ENCODE assay signal across 25 cellular contexts in the genomic region with DNA sequence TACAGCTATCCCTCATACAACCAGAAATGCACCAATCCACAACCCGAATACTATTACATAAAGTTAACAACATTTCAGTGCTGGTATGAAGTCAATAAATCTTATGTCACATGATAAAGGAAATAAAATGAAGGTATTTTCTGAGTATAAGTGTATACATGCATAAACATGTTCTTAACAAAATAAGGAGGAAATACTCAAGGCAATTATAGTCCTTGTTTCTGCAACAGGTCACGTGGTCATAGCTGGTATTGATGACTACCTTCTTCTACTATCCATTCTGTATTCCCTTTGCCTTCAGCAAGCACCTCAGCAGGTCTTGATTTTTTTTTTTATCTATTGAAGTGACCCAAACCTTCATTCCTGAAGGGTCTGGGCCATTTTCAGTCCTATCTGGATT.
DNase-seq lines count a peak whose midpoint lies in the region; ATAC-seq, FAIRE-seq and TF ChIP-seq lines count a peak whose summit lies in the region.
"Had no signal": no experiment of that assay in that cellular context is flagged by ENCODE, and none has a peak within 500 bp of the region (broad histone marks: within the 10 kb centered on the region; RNA-seq: fewer than 3 reads in every experiment).

No MANE protein-coding gene starts in this region.

- H3K27me3 Mint-ChIP-seq in CD4-positive, alpha-beta T cell: no peaks in the 10 kb centered on the region
- H3K27me3 Mint-ChIP-seq: CD4-positive, CD25-positive, alpha-beta regulatory T cell had no signal

- POLR2A ChIA-PET in CD4-positive, alpha-beta T cell (lab: Charles Lee): no interaction called here

- H3K4me1 ChIP-seq in mammary epithelial cell (ENCODE audit: insufficient read depth, low read length): no peaks in the 10 kb centered on the region
- no peaks in the 10 kb centered on the region for H3K4me1 ChIP-seq in breast epithelium
- no peaks in the 10 kb centered on the region for H3K4me1 ChIP-seq in foreskin keratinocyte
- H3K4me1 ChIP-seq: BLaER1, Caco-2 had no signal

- H3K4me2 ChIP-seq in mammary epithelial cell (ENCODE audit: insufficient read depth, low read depth, low read length): no peak overlapping the region
- H3K4me2 ChIP-seq: BLaER1 had no signal

- CTCF ChIA-PET in mammary epithelial cell (lab: Charles Lee; ENCODE audit: low non-redundant PET): no interaction called here
- CTCF ChIA-PET in CD4-positive, alpha-beta T cell (lab: Charles Lee): no interaction called here

- H3K27ac ChIP-seq in mammary epithelial cell (ENCODE audit: insufficient read depth, low read depth, low read length): no peak overlapping the region
- no peak overlapping the region for H3K27ac ChIP-seq in breast epithelium
- H3K27ac ChIP-seq in foreskin keratinocyte: no peak overlapping the region
- no peak overlapping the region for H3K27ac ChIP-seq in CD4-positive, alpha-beta T cell (ENCODE audit: low read depth, low read length)
- H3K27ac ChIP-seq: 22Rv1, BLaER1 had no signal

- H3K4me1 Mint-ChIP-seq in CD4-positive, alpha-beta T cell (ENCODE audit: low read depth): no peaks in the 10 kb centered on the region
- H3K4me1 Mint-ChIP-seq: CD14-positive monocyte; CD4-positive, CD25-positive, alpha-beta regulatory T cell had no signal

- H3K79me2 ChIP-seq in mammary epithelial cell (ENCODE audit: insufficient read depth, low read length): no peaks in the 10 kb centered on the region

- H3K9me3 ChIP-seq in mammary epithelial cell (replicated peaks; ENCODE audit: insufficient read depth, low read length) (no peaks in the 10 kb centered on the region), breast epithelium (no peaks in the 10 kb centered on the region)
- no peaks in the 10 kb centered on the region for H3K9me3 ChIP-seq in CD4-positive, alpha-beta T cell (ENCODE audit: control insufficient read depth, low read length)
- H3K9me3 ChIP-seq: BE2C, BLaER1, Caco-2 had no signal

- no peaks in the 10 kb centered on the region for H4K20me1 ChIP-seq in mammary epithelial cell (ENCODE audit: insufficient read depth, low read length)
- H4K20me1 ChIP-seq: BLaER1 had no signal

- no TSS peak for BruUV-seq in mammary epithelial cell (replicated peaks; lab: Mats Ljungman, UMichigan)

- H3K4me3 ChIP-seq in mammary epithelial cell (replicated peaks in 1 of 3; ENCODE audit: insufficient read depth in 1 of 3, low read depth in 2 of 3, low read length in 3 of 3) (no peak overlapping the region), breast epithelium (no peak overlapping the region), epithelial cell of esophagus (ENCODE audit: low read length) (no peak overlapping the region)
- H3K4me3 ChIP-seq: BLaER1, GM12878 had no signal

- H3K27me3 ChIP-seq in mammary epithelial cell (ENCODE audit: insufficient read depth, low read length) (no peaks in the 10 kb centered on the region), breast epithelium (no peaks in the 10 kb centered on the region), foreskin keratinocyte (no peaks in the 10 kb centered on the region)
- no peaks in the 10 kb centered on the region for H3K27me3 ChIP-seq in CD4-positive, alpha-beta T cell (ENCODE audit: control insufficient read depth, insufficient read depth, low read length)
- H3K27me3 ChIP-seq: BE2C, BLaER1 had no signal

- no peak overlapping the region for H3K27ac Mint-ChIP-seq in CD4-positive, alpha-beta T cell
- H3K27ac Mint-ChIP-seq: CD4-positive, CD25-positive, alpha-beta regulatory T cell; CD8-positive, alpha-beta T cell had no signal

- peak; percentile 29 for FAIRE-seq in A204.1 (lab: Jason Lieb, UNC)
- FAIRE-seq: D721Med, G401.6, GM12878, GM12892, GM18507, GM19239 had no signal

- DNase-seq in mammary epithelial cell: peak; percentile 3
- DNase-seq in breast epithelium (ENCODE audit: low spot score in 2 of 2): no peak
- DNase-seq in epithelial cell of esophagus (ENCODE audit: low read depth): peak; percentile 36
- peak; percentile 36 to 80 for DNase-seq in foreskin keratinocyte
- DNase-seq in CD4-positive, alpha-beta T cell: no peak
- DNase-seq: ACHN; BE2C; C1 segment of cervical spinal cord; Caco-2; Calu3; CD4-positive, CD25-positive, alpha-beta regulatory T cell; CD8-positive, alpha-beta T cell; DMS79 treated with DMSO at 0.1 percent for 48 hours; GF-D8 had no signal

- peaks cover 4% of the 10 kb centered on the region for H3K9me3 Mint-ChIP-seq in CD4-positive, alpha-beta T cell

- no peak overlapping the region for H3K9ac ChIP-seq in mammary epithelial cell (ENCODE audit: insufficient read depth, low read length)
- H3K9ac ChIP-seq: BLaER1 had no signal

- TF ChIP-seq POLR2A in breast epithelium (IDR thresholded peaks at IDR 0.05): no peak

- ATAC-seq in foreskin keratinocyte (peak; percentile 38), GM18868 (IDR thresholded peaks at IDR 0.05; ENCODE audit: unreplicated experiment) (no peak)
- ATAC-seq in CD4-positive, alpha-beta T cell (ENCODE audit: poor library complexity): no peak
- ATAC-seq: CD8-positive, alpha-beta T cell; GM12878 had no signal

- H3K36me3 Mint-ChIP-seq in CD4-positive, alpha-beta T cell (ENCODE audit: low read depth): no peaks in the 10 kb centered on the region
- H3K36me3 Mint-ChIP-seq: CD14-positive monocyte; CD4-positive, CD25-positive, alpha-beta regulatory T cell; CD8-positive, alpha-beta T cell had no signal

- dilution Hi-C loops in mammary epithelial cell (cut with HindIII; ENCODE audit: low sequenced_read_pairs): no loop called here

- WGBS in mammary epithelial cell (ENCODE audit: low coverage, missing lambda C conversion rate): 49% methylated on average over 2 of the region's 2 CpGs

- no peak overlapping the region for H2AFZ ChIP-seq in mammary epithelial cell (ENCODE audit: low read depth, low read length)

- H3K36me3 ChIP-seq in mammary epithelial cell (ENCODE audit: insufficient read depth, low read length): no peaks in the 10 kb centered on the region
- H3K36me3 ChIP-seq in breast epithelium: no peaks in the 10 kb centered on the region
- H3K36me3 ChIP-seq: BE2C, BLaER1 had no signal

- intact Hi-C loops in mammary epithelial cell (cut with micrococcal nuclease) (no loop called here), breast epithelium (cut with DNase I; ENCODE audit: low total_unique reads) (no loop called here)
- intact Hi-C loops in CD4-positive, alpha-beta T cell (cut with DNase I, micrococcal nuclease): no loop called here

- H3K4me3 Mint-ChIP-seq in CD4-positive, alpha-beta T cell: no peak overlapping the region
- H3K4me3 Mint-ChIP-seq: CD14-positive monocyte; CD4-positive, CD25-positive, alpha-beta regulatory T cell; CD8-positive, alpha-beta T cell had no signal

- TF ChIP-seq CTCF in mammary epithelial cell (conservative IDR thresholded peaks at IDR 0.05 in 1 of 2, IDR thresholded peaks at IDR 0.05 in 1 of 2; ENCODE audit: extremely low read depth in 1 of 2, insufficient read depth in 1 of 2, low read depth in 1 of 2, low read length in 2 of 2) (no peak), breast epithelium (IDR thresholded peaks at IDR 0.05) (no peak), epithelial cell of esophagus (IDR thresholded peaks at IDR 0.05; ENCODE audit: insufficient read depth, low read depth, low read length, missing control alignments) (no peak), foreskin keratinocyte (conservative IDR thresholded peaks at IDR 0.05) (no peak)
- TF ChIP-seq CTCF in CD4-positive, alpha-beta T cell (IDR thresholded peaks at IDR 0.05): no peak

- in situ Hi-C loops in mammary epithelial cell (cut with MboI; ENCODE audit: low sequenced_read_pairs in 2 of 2): no loop called here

Comparison
In these comparisons a context has a peak if more than half of its experiments do, and no peak if none do; other contexts are left out.
1. DNase-seq: peak in mammary epithelial cell (single experiment), epithelial cell of esophagus (single experiment) and foreskin keratinocyte (2 of 2); none in breast epithelium (0 of 2) and CD4-positive, alpha-beta T cell (0 of 10).